1 cellular context compared by ENCODE assay signal in genomic region chr2:181904022-181904632, GRCh38.
TF ChIP-seq lines count a peak whose summit lies in the region.

No MANE protein-coding gene starts in this region.

TF ChIP-seq in H1, 55 proteins besides CTCF, POLR2A, EP300 and RAD21 (continued from another document):
- TF ChIP-seq CHD7 (IDR thresholded peaks at IDR 0.05; ENCODE audit: insufficient replicate concordance, low read length) (no peak), SIRT6 (IDR thresholded peaks at IDR 0.05; ENCODE audit: low read length) (no peak), CHD1 (IDR thresholded peaks at IDR 0.05; ENCODE audit: low read depth, low read length) (no peak), SUZ12 (IDR thresholded peaks at IDR 0.05; ENCODE audit: low read length) (no peak)
